19 cellular contexts compared by ENCODE assay signal in genomic region chr7:21076054-21076453, GRCh38.
DNase-seq lines count a peak whose midpoint lies in the region; ATAC-seq and TF ChIP-seq lines count a peak whose summit lies in the region.
"Had no signal": no experiment of that assay in that cellular context is flagged by ENCODE, and none has a peak within 500 bp of the region (broad histone marks: within the 10 kb centered on the region; RNA-seq: fewer than 3 reads in every experiment).

No MANE protein-coding gene starts in this region.

- intact Hi-C loops in activated T-helper 1 cell treated with anti-CD3 and anti-CD28 coated beads, Interleukin-12 subunit alpha, Interleukin-12 subunit beta, Interleukin-2, Interleukin-4 antibody, amounts not matched to agents 30 ng/mL and 10 ng/mL and 1 ng/mL, durations not matched to agents 14 hours and 24 hours and 36 hours (cut with micrococcal nuclease) = no loop called here

- H3K36me3 Mint-ChIP-seq in activated T-helper 1 cell treated with anti-CD3 and anti-CD28 coated beads, Interleukin-12 subunit alpha, Interleukin-12 subunit beta, Interleukin-2, Interleukin-4 antibody, amounts not matched to agents 30 ng/mL and 10 ng/mL and 1 ng/mL, durations not matched to agents 14 hours and 24 hours and 36 hours (ENCODE audit: low read depth) = no peaks in the 10 kb centered on the region
- H3K36me3 Mint-ChIP-seq: activated naive CD8-positive, alpha-beta T cell treated with anti-CD3 and anti-CD28 coated beads, Interleukin-2, amount 10 ng/mL, durations not matched to agents 7 days and 5 days; CD4-positive, CD25-positive, alpha-beta regulatory T cell had no signal

- no peak overlapping the region for H3K4me3 Mint-ChIP-seq in activated T-helper 1 cell treated with anti-CD3 and anti-CD28 coated beads, Interleukin-12 subunit alpha, Interleukin-12 subunit beta, Interleukin-2, Interleukin-4 antibody, amounts not matched to agents 30 ng/mL and 10 ng/mL and 1 ng/mL, durations not matched to agents 14 hours and 24 hours and 36 hours
- H3K4me3 Mint-ChIP-seq: activated naive CD8-positive, alpha-beta T cell treated with anti-CD3 and anti-CD28 coated beads, Interleukin-2, amount 10 ng/mL, durations not matched to agents 7 days and 5 days; CD4-positive, CD25-positive, alpha-beta regulatory T cell; stimulated activated naive CD8-positive, alpha-beta T cell treated with anti-CD3 and anti-CD28 coated beads, Interleukin-15, Interleukin-2, amounts not matched to agents 100 ng/mL and 50 ng/mL, for 24 hours had no signal

- no peaks in the 10 kb centered on the region for H3K4me1 Mint-ChIP-seq in activated T-helper 1 cell treated with anti-CD3 and anti-CD28 coated beads, Interleukin-12 subunit alpha, Interleukin-12 subunit beta, Interleukin-2, Interleukin-4 antibody, amounts not matched to agents 30 ng/mL and 10 ng/mL and 1 ng/mL, durations not matched to agents 14 hours and 24 hours and 36 hours (ENCODE audit: low read depth)
- H3K4me1 Mint-ChIP-seq: activated naive CD8-positive, alpha-beta T cell treated with anti-CD3 and anti-CD28 coated beads, Interleukin-2, amount 10 ng/mL, durations not matched to agents 7 days and 5 days had no signal

- no peak overlapping the region for H3K27ac Mint-ChIP-seq in activated T-helper 1 cell treated with anti-CD3 and anti-CD28 coated beads, Interleukin-12 subunit alpha, Interleukin-12 subunit beta, Interleukin-2, Interleukin-4 antibody, amounts not matched to agents 30 ng/mL and 10 ng/mL and 1 ng/mL, durations not matched to agents 14 hours and 24 hours and 36 hours
- H3K27ac Mint-ChIP-seq: activated naive CD8-positive, alpha-beta T cell treated with anti-CD3 and anti-CD28 coated beads, Interleukin-2, amount 10 ng/mL, durations not matched to agents 7 days and 5 days; CD4-positive, CD25-positive, alpha-beta regulatory T cell; stimulated activated naive CD8-positive, alpha-beta T cell treated with anti-CD3 and anti-CD28 coated beads, Interleukin-15, Interleukin-2, amounts not matched to agents 100 ng/mL and 50 ng/mL, for 24 hours had no signal

- DNase-seq in COR-L47 (lab: John Stamatoyannopoulos, UW) (peak; percentile 94), NCI-H1417 (lab: John Stamatoyannopoulos, UW) (peak; percentile 89 to 99 (median 90)), NCI-H345 treated with DMSO at 0.1 percent for 48 hours (lab: John Stamatoyannopoulos, UW; ENCODE audit: unreplicated experiment) (peak; percentile 95), iPS-NIHi7 (ENCODE audit: extremely low spot score) (no peak), T-helper 9 cell (no peak)
- no peak for DNase-seq in activated T-helper 1 cell treated with anti-CD3 and anti-CD28 coated beads, Interleukin-12 subunit alpha, Interleukin-12 subunit beta, Interleukin-2, Interleukin-4 antibody, amounts not matched to agents 30 ng/mL and 10 ng/mL and 1 ng/mL, durations not matched to agents 14 hours and 24 hours and 36 hours (ENCODE audit: low spot score)
- DNase-seq: activated naive CD8-positive, alpha-beta T cell treated with anti-CD3 and anti-CD28 coated beads, Interleukin-2, amount 10 ng/mL, durations not matched to agents 7 days and 5 days; activated T-cell treated with anti-CD3 and anti-CD28 coated beads for 4 hours; caudate nucleus; CD4-positive, CD25-positive, alpha-beta regulatory T cell; foreskin fibroblast; GF-D8; mesenchymal stem cell; occipital lobe had no signal

- peaks cover 2% of the 10 kb centered on the region for H3K27me3 Mint-ChIP-seq in activated T-helper 1 cell treated with anti-CD3 and anti-CD28 coated beads, Interleukin-12 subunit alpha, Interleukin-12 subunit beta, Interleukin-2, Interleukin-4 antibody, amounts not matched to agents 30 ng/mL and 10 ng/mL and 1 ng/mL, durations not matched to agents 14 hours and 24 hours and 36 hours (ENCODE audit: insufficient read depth)
- H3K27me3 Mint-ChIP-seq: activated naive CD8-positive, alpha-beta T cell treated with anti-CD3 and anti-CD28 coated beads, Interleukin-2, amount 10 ng/mL, durations not matched to agents 7 days and 5 days; CD4-positive, CD25-positive, alpha-beta regulatory T cell; stimulated activated naive CD8-positive, alpha-beta T cell treated with anti-CD3 and anti-CD28 coated beads, Interleukin-15, Interleukin-2, amounts not matched to agents 100 ng/mL and 50 ng/mL, for 24 hours had no signal

- ATAC-seq in HG03378 (IDR thresholded peaks at IDR 0.05; ENCODE audit: unreplicated experiment) = no peak
- ATAC-seq: A549; activated CD4-positive, CD25-positive, alpha-beta regulatory T cell treated with anti-CD3 and anti-CD28 coated beads, Interleukin-2, amount 50 U/mL, for 24 hours had no signal

- peak overlapping the region; percentile 73 for H3K27ac ChIP-seq in VCaP
- H3K27ac ChIP-seq: A549 had no signal

- TF ChIP-seq CTCF in VCaP (conservative IDR thresholded peaks at IDR 0.05) = no peak

- H3K9me3 Mint-ChIP-seq in activated T-helper 1 cell treated with anti-CD3 and anti-CD28 coated beads, Interleukin-12 subunit alpha, Interleukin-12 subunit beta, Interleukin-2, Interleukin-4 antibody, amounts not matched to agents 30 ng/mL and 10 ng/mL and 1 ng/mL, durations not matched to agents 14 hours and 24 hours and 36 hours = no peaks in the 10 kb centered on the region
- H3K9me3 Mint-ChIP-seq: activated naive CD8-positive, alpha-beta T cell treated with anti-CD3 and anti-CD28 coated beads, Interleukin-2, amount 10 ng/mL, durations not matched to agents 7 days and 5 days; stimulated activated naive CD8-positive, alpha-beta T cell treated with anti-CD3 and anti-CD28 coated beads, Interleukin-15, Interleukin-2, amounts not matched to agents 100 ng/mL and 50 ng/mL, for 24 hours had no signal

Comparison
In these comparisons a context has a peak if more than half of its experiments do, and no peak if none do; other contexts are left out.
1. DNase-seq: peak in COR-L47 (single experiment), NCI-H1417 (3 of 3) and NCI-H345 treated with DMSO at 0.1 percent for 48 hours (single experiment); none in activated T-helper 1 cell treated with anti-CD3 and anti-CD28 coated beads, Interleukin-12 subunit alpha, Interleukin-12 subunit beta, Interleukin-2, Interleukin-4 antibody, amounts not matched to agents 30 ng/mL and 10 ng/mL and 1 ng/mL, durations not matched to agents 14 hours and 24 hours and 36 hours (single experiment), iPS-NIHi7 (single experiment) and T-helper 9 cell (single experiment).